15 cellular contexts compared by ENCODE assay signal in genomic region chr11:11960687-11961086, GRCh38. TPM values are rescaled to one million over a fixed set of nuclear protein-coding genes. Genes with fewer than 3 reads are reported as not detected.
DNase-seq lines count a peak whose midpoint lies in the region; ATAC-seq, FAIRE-seq and TF ChIP-seq lines count a peak whose summit lies in the region.
"Had no signal": no experiment of that assay in that cellular context is flagged by ENCODE, and none has a peak within 500 bp of the region (broad histone marks: within the 10 kb centered on the region; RNA-seq: fewer than 3 reads in every experiment).

No MANE protein-coding gene starts in this region.

- H3K14ac ChIP-seq in trophoblast cell (ENCODE audit: low read length) = no peak overlapping the region

- H3K18ac ChIP-seq in trophoblast cell (ENCODE audit: low read length) = no peak overlapping the region

- peaks cover 13% of the 10 kb centered on the region for H3K4me1 Mint-ChIP-seq in astrocyte (ENCODE audit: low read depth, unreplicated experiment)
- H3K4me1 Mint-ChIP-seq: mesothelial cell of epicardium had no signal

- H4K8ac ChIP-seq in trophoblast cell (ENCODE audit: low read depth, low read length) = peak overlapping the region; percentile 37

- H3K4me2 ChIP-seq in astrocyte (ENCODE audit: low read length) = no peak overlapping the region
- no peak overlapping the region for H3K4me2 ChIP-seq in trophoblast cell (ENCODE audit: low read length)

- no peaks in the 10 kb centered on the region for H3K79me1 ChIP-seq in trophoblast cell (ENCODE audit: low read length)

- H4K91ac ChIP-seq in trophoblast cell (ENCODE audit: low read depth, low read length) = no peak overlapping the region

- H4K20me1 ChIP-seq in astrocyte (ENCODE audit: insufficient read depth, low read length) = no peaks in the 10 kb centered on the region

- H3K9ac ChIP-seq in astrocyte (ENCODE audit: low read length) (no peak overlapping the region), trophoblast cell (ENCODE audit: low read length) (no peak overlapping the region)

- H2AFZ ChIP-seq in astrocyte (ENCODE audit: low read depth, low read length) (no peak overlapping the region), trophoblast cell (ENCODE audit: insufficient read depth, low read length, poor library complexity) (no peak overlapping the region)

- peaks cover 6% of the 10 kb centered on the region for H3K9me3 Mint-ChIP-seq in astrocyte (ENCODE audit: unreplicated experiment)
- H3K9me3 Mint-ChIP-seq: stimulated activated memory B cell treated with anti-CD40 and anti-IgM and Interleukin-4, amounts not matched to agents 10 μg/mL and 1 μg/mL and 100 μg/mL, for 72 hours had no signal

- no peak overlapping the region for H2AK5ac ChIP-seq in trophoblast cell (ENCODE audit: low read length)

- H3K4me1 ChIP-seq in astrocyte (ENCODE audit: insufficient read depth, low read length) (peaks cover 5% of the 10 kb centered on the region), trophoblast cell (ENCODE audit: control insufficient read depth in 1 of 2, insufficient read depth in 2 of 2, low read length in 2 of 2) (no peaks in the 10 kb centered on the region), Peyer's patch (no peaks in the 10 kb centered on the region)
- H3K4me1 ChIP-seq: prostate gland had no signal

- no CpG with 5 or more reads among the region's 1 CpG for WGBS in trophoblast cell (ENCODE audit: extremely low coverage, insufficient coverage, insufficient read length)

- H3K27ac Mint-ChIP-seq in astrocyte (ENCODE audit: unreplicated experiment) = no peak overlapping the region
- H3K27ac Mint-ChIP-seq: mesothelial cell of epicardium; stimulated activated memory B cell treated with anti-CD40 and anti-IgM and Interleukin-4, amounts not matched to agents 10 μg/mL and 1 μg/mL and 100 μg/mL, for 72 hours had no signal

- TF ChIP-seq CTCF in astrocyte (IDR thresholded peaks at IDR 0.05; ENCODE audit: insufficient read depth, low read depth, low read length) (no peak), Peyer's patch (IDR thresholded peaks at IDR 0.05) (no peak)

- no peaks in the 10 kb centered on the region for H3K27me3 Mint-ChIP-seq in astrocyte (ENCODE audit: low read depth, unreplicated experiment)

- FAIRE-seq in astrocyte (lab: Jason Lieb, UNC) = no peak

- H3K79me2 ChIP-seq in astrocyte (ENCODE audit: insufficient read depth, low read length) = no peaks in the 10 kb centered on the region
- no peaks in the 10 kb centered on the region for H3K79me2 ChIP-seq in trophoblast cell (ENCODE audit: control insufficient read depth, insufficient read depth, low read length, poor library complexity)

- no peak for TF ChIP-seq POLR2A in Peyer's patch (IDR thresholded peaks at IDR 0.05)

- H3K23ac ChIP-seq in trophoblast cell (ENCODE audit: low read length) = no peak overlapping the region

- H3K27me3 ChIP-seq in astrocyte (ENCODE audit: insufficient read depth, low read length) = no peaks in the 10 kb centered on the region
- no peaks in the 10 kb centered on the region for H3K27me3 ChIP-seq in trophoblast cell (ENCODE audit: insufficient read depth, low read length)
- no peaks in the 10 kb centered on the region for H3K27me3 ChIP-seq in Peyer's patch

- H3K4me3 ChIP-seq in astrocyte (ENCODE audit: insufficient read depth, low read depth, low read length) = no peak overlapping the region
- H3K4me3 ChIP-seq in trophoblast cell (ENCODE audit: low read depth, low read length) = no peak overlapping the region
- H3K4me3 ChIP-seq in Peyer's patch = no peak overlapping the region
- H3K4me3 ChIP-seq: prostate gland had no signal

- H3K9me3 ChIP-seq in KOPT-K1 (ENCODE audit: insufficient read depth, low read length, poor library complexity, severe bottlenecking) = no peaks in the 10 kb centered on the region
- no peaks in the 10 kb centered on the region for H3K9me3 ChIP-seq in astrocyte (ENCODE audit: insufficient read depth, low read depth, low read length)
- H3K9me3 ChIP-seq in trophoblast cell (ENCODE audit: insufficient read depth, low read depth, low read length) = peaks cover 5% of the 10 kb centered on the region
- no peaks in the 10 kb centered on the region for H3K9me3 ChIP-seq in Peyer's patch
- H3K9me3 ChIP-seq: prostate gland had no signal

- no peak overlapping the region for H4K12ac ChIP-seq in trophoblast cell (ENCODE audit: low read depth, low read length)

- no peak overlapping the region for H3K4ac ChIP-seq in trophoblast cell (ENCODE audit: low read depth, low read length)

- no peak for ATAC-seq in HG03039 (IDR thresholded peaks at IDR 0.05; ENCODE audit: unreplicated experiment)
- ATAC-seq: stimulated activated memory B cell treated with anti-CD40 and anti-IgM and Interleukin-4, amounts not matched to agents 10 μg/mL and 1 μg/mL and 100 μg/mL, for 72 hours had no signal

- peak; percentile 18 for DNase-seq in activated effector memory CD4-positive, alpha-beta T cell treated with Interleukin-2 at 50 U/mL for 16 hours
- DNase-seq in activated effector memory CD4-positive, alpha-beta T cell treated with anti-CD3 and anti-CD28 coated beads, Interleukin-2, amount 50 U/mL, for 16 hours = no peak
- DNase-seq in astrocyte (ENCODE audit: low read depth) = peak; percentile 33
- no peak for DNase-seq in trophoblast cell
- DNase-seq in AG20443 (ENCODE audit: low spot score) = no peak
- no peak for DNase-seq in Peyer's patch
- DNase-seq: activated CD4-positive, alpha-beta T cell treated with anti-CD3 and anti-CD28 coated beads, Interleukin-2, amount 50 U/mL, for 1 hour; amygdala; NCI-H2171; OCI-M1 had no signal

- no peak overlapping the region for H2BK12ac ChIP-seq in trophoblast cell (ENCODE audit: low read length)

- H3K36me3 ChIP-seq in KOPT-K1 (ENCODE audit: insufficient read depth, low read length) (peaks cover 17% of the 10 kb centered on the region), astrocyte (ENCODE audit: insufficient read depth, low read length) (peaks cover 29% of the 10 kb centered on the region), trophoblast cell (ENCODE audit: control insufficient read depth in 1 of 2, insufficient read depth in 2 of 2, low read length in 2 of 2) (peaks cover 29 to 33% of the 10 kb centered on the region in 2 experiments), Peyer's patch (peaks cover 0 to 29% (median 0%) of the 10 kb centered on the region in 3 donors)
- H3K36me3 ChIP-seq: prostate gland had no signal

- no peak overlapping the region for H2BK5ac ChIP-seq in trophoblast cell (ENCODE audit: low read depth, low read length, poor library complexity)

- no peak overlapping the region for H3K4me3 Mint-ChIP-seq in astrocyte (ENCODE audit: unreplicated experiment)
- H3K4me3 Mint-ChIP-seq: mesothelial cell of epicardium; stimulated activated memory B cell treated with anti-CD40 and anti-IgM and Interleukin-4, amounts not matched to agents 10 μg/mL and 1 μg/mL and 100 μg/mL, for 72 hours had no signal

- H3K27ac ChIP-seq in KOPT-K1 (ENCODE audit: low read depth, low read length, poor library complexity, severe bottlenecking) = peak overlapping the region; percentile 42
- no peak overlapping the region for H3K27ac ChIP-seq in astrocyte (ENCODE audit: low read depth, low read length)
- H3K27ac ChIP-seq in trophoblast cell (ENCODE audit: low read depth, low read length) = no peak overlapping the region
- peak overlapping the region in 1 of 4 donors; percentile 15 for H3K27ac ChIP-seq in Peyer's patch
- H3K27ac ChIP-seq: prostate gland had no signal

- no peak overlapping the region for H2BK120ac ChIP-seq in trophoblast cell (ENCODE audit: insufficient read depth, low read length, poor library complexity)

- peaks cover 44% of the 10 kb centered on the region for H3K36me3 Mint-ChIP-seq in astrocyte (ENCODE audit: low read depth, unreplicated experiment)

RNA-seq across cellular contexts. Expression of gene DKK3, which starts 47.7 kb away (rescaled TPM):
- total RNA-seq in astrocyte (307 and 328 TPM in 2 replicates), Peyer's patch (10 to 100 TPM; 19.8 to 52.0 (median 26.7) TPM)
- 41.2 and 42.2 TPM in 2 replicates for polyA plus RNA-seq in trophoblast cell (2013)

Comparison
In these comparisons a context has a peak if more than half of its experiments do, and no peak if none do; other contexts are left out.
1. DNase-seq: peak in activated effector memory CD4-positive, alpha-beta T cell treated with Interleukin-2 at 50 U/mL for 16 hours (single experiment) and astrocyte (single experiment); none in activated effector memory CD4-positive, alpha-beta T cell treated with anti-CD3 and anti-CD28 coated beads, Interleukin-2, amount 50 U/mL, for 16 hours (single experiment), trophoblast cell (0 of 2), AG20443 (single experiment) and Peyer's patch (0 of 3).